Comparison of ENCODE assay signal across 16 cellular contexts in the genomic region with DNA sequence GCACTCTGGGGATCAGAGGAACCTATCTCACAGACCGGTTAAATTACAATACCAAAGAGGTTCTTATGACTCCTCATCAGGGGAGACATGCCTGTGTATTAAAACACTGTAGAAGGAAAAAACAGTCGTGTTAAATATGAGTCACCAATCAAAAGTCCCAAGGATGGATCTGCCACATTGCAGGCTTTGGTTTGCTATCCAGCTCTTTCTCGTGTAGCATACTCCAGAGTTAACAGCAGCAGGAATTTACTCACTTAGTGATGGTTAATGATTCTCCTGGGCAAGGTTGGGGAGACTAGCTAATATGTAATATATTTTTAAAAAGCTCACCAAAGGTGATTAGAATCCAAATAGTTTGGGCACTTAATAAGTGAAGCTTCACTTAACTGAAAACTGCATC.
A peak's percentile ranks its signal among the peaks of the same experiment; 100 is the strongest.
DNase-seq lines count a peak whose midpoint lies in the region; ATAC-seq and TF ChIP-seq lines count a peak whose summit lies in the region.
"Had no signal": no experiment of that assay in that cellular context is flagged by ENCODE, and none has a peak within 500 bp of the region (broad histone marks: within the 10 kb centered on the region; RNA-seq: fewer than 3 reads in every experiment).

No MANE protein-coding gene starts in this region.

- H3K36me3 ChIP-seq in aorta (ENCODE audit: control insufficient read depth in 1 of 2, insufficient read depth in 2 of 2, low read length in 1 of 2): no peaks in the 10 kb centered on the region
- H3K36me3 ChIP-seq: ascending aorta, tibial artery had no signal

- no peaks in the 10 kb centered on the region for H3K9me3 ChIP-seq in aorta (ENCODE audit: control insufficient read depth, low read length)
- H3K9me3 ChIP-seq: ascending aorta, tibial artery had no signal

- H3K4me3 ChIP-seq in aorta (ENCODE audit: low read length in 2 of 2): no peak overlapping the region
- H3K4me3 ChIP-seq: ascending aorta, tibial artery had no signal

- peak; percentile 97 for DNase-seq in ACHN
- DNase-seq in HT-29 (ENCODE audit: low spot score): peak; percentile 5
- no peak for DNase-seq in chondrocyte (ENCODE audit: low spot score)
- DNase-seq in left kidney (ENCODE audit: low read depth, low spot score): peak; percentile 83
- no peak for DNase-seq in endothelial cell (ENCODE audit: low spot score)
- DNase-seq in nephron progenitor cell: no peak
- no peak for DNase-seq in sciatic nerve (ENCODE audit: low spot score)
- DNase-seq in aorta: no peak
- DNase-seq: activated CD4-positive, alpha-beta memory T cell treated with anti-CD3 and anti-CD28 coated beads for 36 hours; NCI-H2029; occipital lobe; tibial artery had no signal

- H3K27ac Mint-ChIP-seq in chondrocyte (ENCODE audit: unreplicated experiment) (peak overlapping the region; percentile 86), endothelial cell (ENCODE audit: unreplicated experiment) (no peak overlapping the region), nephron progenitor cell (no peak overlapping the region)
- H3K27ac Mint-ChIP-seq: activated CD4-positive, alpha-beta memory T cell treated with anti-CD3 and anti-CD28 coated beads for 36 hours; activated T-helper 17 cell treated with anti-CD3 and anti-CD28 coated beads, Interleukin-2, amount 50 U/mL, for 72 hours; T-helper 2 cell treated with Interferon-gamma antibody and Interleukin-4, amounts not matched to agents 5 μg/mL and 100 μg/mL, for 36 hours had no signal

- H3K9me3 Mint-ChIP-seq in chondrocyte (ENCODE audit: low read depth) (peaks cover 4% of the 10 kb centered on the region), endothelial cell (ENCODE audit: unreplicated experiment) (no peaks in the 10 kb centered on the region), nephron progenitor cell (no peaks in the 10 kb centered on the region)
- H3K9me3 Mint-ChIP-seq: activated CD4-positive, alpha-beta memory T cell treated with anti-CD3 and anti-CD28 coated beads for 36 hours; activated T-helper 17 cell treated with anti-CD3 and anti-CD28 coated beads, Interleukin-2, amount 50 U/mL, for 72 hours; T-helper 2 cell treated with Interferon-gamma antibody and Interleukin-4, amounts not matched to agents 5 μg/mL and 100 μg/mL, for 36 hours had no signal

- ATAC-seq in sciatic nerve (no peak), aorta (ENCODE audit: low FRiP score) (no peak)
- ATAC-seq: activated T-helper 17 cell treated with anti-CD3 and anti-CD28 coated beads, Interleukin-2, amount 50 U/mL, for 72 hours had no signal

- H3K36me3 Mint-ChIP-seq in chondrocyte (ENCODE audit: low read depth): peaks cover 7% of the 10 kb centered on the region
- no peaks in the 10 kb centered on the region for H3K36me3 Mint-ChIP-seq in endothelial cell (ENCODE audit: low read depth, unreplicated experiment)
- peaks cover 10% of the 10 kb centered on the region for H3K36me3 Mint-ChIP-seq in nephron progenitor cell (ENCODE audit: low read depth)
- H3K36me3 Mint-ChIP-seq: activated CD4-positive, alpha-beta memory T cell treated with anti-CD3 and anti-CD28 coated beads for 36 hours had no signal

- peaks cover 29% of the 10 kb centered on the region for H3K4me1 Mint-ChIP-seq in chondrocyte (ENCODE audit: low read depth)
- peaks cover 5% of the 10 kb centered on the region for H3K4me1 Mint-ChIP-seq in endothelial cell (ENCODE audit: unreplicated experiment)
- no peaks in the 10 kb centered on the region for H3K4me1 Mint-ChIP-seq in nephron progenitor cell
- H3K4me1 Mint-ChIP-seq: activated T-helper 17 cell treated with anti-CD3 and anti-CD28 coated beads, Interleukin-2, amount 50 U/mL, for 72 hours had no signal

- in situ Hi-C loops in ACHN (cut with HindIII; ENCODE audit: low pct_ligation_motif_present, low pct_unique_long_range_greater_than_20kb, low sequenced_read_pairs): no loop called here

- TF ChIP-seq CTCF in chondrocyte (IDR thresholded peaks at IDR 0.05): no peak
- TF ChIP-seq CTCF in endothelial cell (IDR thresholded peaks at IDR 0.05; ENCODE audit: unreplicated experiment): no peak
- TF ChIP-seq CTCF in nephron progenitor cell (IDR thresholded peaks at IDR 0.05): no peak

- no peaks in the 10 kb centered on the region for H3K27me3 ChIP-seq in aorta (ENCODE audit: control insufficient read depth in 1 of 2, insufficient read depth in 2 of 2, low read length in 1 of 2)
- H3K27me3 ChIP-seq: ascending aorta, tibial artery had no signal

- H3K27ac ChIP-seq in aorta (ENCODE audit: low read depth in 1 of 2, low read length in 2 of 2): no peak overlapping the region
- H3K27ac ChIP-seq: ascending aorta, KMS-11, tibial artery had no signal

- no peaks in the 10 kb centered on the region for H3K27me3 Mint-ChIP-seq in chondrocyte (ENCODE audit: low read depth)
- no peaks in the 10 kb centered on the region for H3K27me3 Mint-ChIP-seq in endothelial cell (ENCODE audit: unreplicated experiment)
- H3K27me3 Mint-ChIP-seq in nephron progenitor cell (ENCODE audit: low read depth, poor library complexity): no peaks in the 10 kb centered on the region
- H3K27me3 Mint-ChIP-seq: activated CD4-positive, alpha-beta memory T cell treated with anti-CD3 and anti-CD28 coated beads for 36 hours; activated T-helper 17 cell treated with anti-CD3 and anti-CD28 coated beads, Interleukin-2, amount 50 U/mL, for 72 hours had no signal

- H3K4me3 Mint-ChIP-seq in chondrocyte (ENCODE audit: unreplicated experiment): peak overlapping the region; percentile 5
- no peak overlapping the region for H3K4me3 Mint-ChIP-seq in endothelial cell (ENCODE audit: unreplicated experiment)
- no peak overlapping the region for H3K4me3 Mint-ChIP-seq in nephron progenitor cell
- H3K4me3 Mint-ChIP-seq: activated CD4-positive, alpha-beta memory T cell treated with anti-CD3 and anti-CD28 coated beads for 36 hours; activated T-helper 17 cell treated with anti-CD3 and anti-CD28 coated beads, Interleukin-2, amount 50 U/mL, for 72 hours; T-helper 2 cell treated with Interferon-gamma antibody and Interleukin-4, amounts not matched to agents 5 μg/mL and 100 μg/mL, for 36 hours had no signal

- WGBS in aorta, 2 donors: 33 to 34% methylated on average over 3 of the region's 3 CpGs

- H3K4me1 ChIP-seq in aorta (ENCODE audit: control insufficient read depth in 1 of 2, insufficient read depth in 2 of 2, low read length in 2 of 2): peaks cover 0 to 3% of the 10 kb centered on the region in 2 donors

- intact Hi-C loops in sciatic nerve (cut with DNase I): no loop called here
- intact Hi-C loops in aorta (cut with DNase I): no loop called here

Comparison
In these comparisons a context has a peak if more than half of its experiments do, and no peak if none do; other contexts are left out.
1. DNase-seq: peak in ACHN (single experiment), HT-29 (single experiment) and left kidney (single experiment); none in chondrocyte (single experiment), endothelial cell (single experiment), nephron progenitor cell (single experiment), sciatic nerve (single experiment) and aorta (0 of 2).